ENCODE assay signal across 2 cellular contexts in the genomic region with DNA sequence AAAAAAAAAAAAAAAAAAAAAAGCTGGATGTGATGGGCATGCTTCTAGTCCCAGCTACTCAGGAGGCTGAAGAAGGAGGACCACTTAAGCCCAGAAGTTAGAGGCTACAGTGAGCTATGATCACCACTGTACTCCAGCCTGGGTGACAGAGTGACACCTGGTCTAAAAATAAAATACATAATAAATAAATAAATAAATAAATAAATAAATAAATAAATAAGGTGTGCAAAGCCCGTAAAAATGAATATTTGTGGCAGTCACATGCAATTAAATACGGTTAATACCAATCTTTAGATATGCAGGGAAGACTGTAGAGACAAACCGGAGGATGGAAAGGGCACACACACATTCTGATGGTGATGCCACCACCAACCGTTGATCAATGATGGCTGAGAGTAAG.
TF ChIP-seq lines count a peak whose summit lies in the region.

No MANE protein-coding gene starts in this region.

TF ChIP-seq in A549, 52 proteins besides CTCF, POLR2A, EP300 and RAD21:
- TF ChIP-seq TFCP2L1 (CRISPR knock-in tag; IDR thresholded peaks at IDR 0.05) (no peak), ZC3H11A (IDR thresholded peaks at IDR 0.05) (peak; percentile 27; the same call in 1 of the 2 replicates)

TF ChIP-seq in HEK293, 187 proteins besides CTCF, POLR2A, EP300 and RAD21 (continues in another document):
- TF ChIP-seq ZNF266 (tag by site-specific recombination; IDR thresholded peaks at IDR 0.05; ENCODE audit: low read depth) (peak; percentile 60), YY2 (tag by site-specific recombination; IDR thresholded peaks at IDR 0.05) (no peak), ZNF433 (tag by site-specific recombination; IDR thresholded peaks at IDR 0.05; ENCODE audit: low read depth) (peak; percentile 43; the same call in 1 of the 2 replicates), ZNF596 (tag by site-specific recombination; IDR thresholded peaks at IDR 0.05) (no peak), SCRT1 (tag by site-specific recombination; IDR thresholded peaks at IDR 0.05; ENCODE audit: borderline replicate concordance) (no peak), ZNF350 (tag by site-specific recombination; IDR thresholded peaks at IDR 0.05) (no peak), KLF16 (tag by site-specific recombination; IDR thresholded peaks at IDR 0.05) (no peak), ZNF623 (tag by site-specific recombination; IDR thresholded peaks at IDR 0.05) (peak; percentile 56; the same call in 1 of the 2 replicates), ZNF560 (tag by site-specific recombination; IDR thresholded peaks at IDR 0.05; ENCODE audit: borderline replicate concordance) (peak; percentile 68; the same call in 1 of the 2 replicates), ZNF670 (tag by site-specific recombination; IDR thresholded peaks at IDR 0.05; ENCODE audit: low read depth) (no peak), ZBTB48 (tag by site-specific recombination; IDR thresholded peaks at IDR 0.05) (no peak), ZBTB8A (tag by site-specific recombination; IDR thresholded peaks at IDR 0.05) (peak; percentile 57; the same call in 1 of the 2 replicates), ZNF202 (tag by site-specific recombination; IDR thresholded peaks at IDR 0.05; ENCODE audit: borderline replicate concordance) (0 out of 2 replicates have a peak, but pooled peaks have one; percentile 28), SP2 (tag by site-specific recombination; IDR thresholded peaks at IDR 0.05) (no peak), ZBTB21 (tag by site-specific recombination; IDR thresholded peaks at IDR 0.05) (no peak), ZNF140 (tag by site-specific recombination; IDR thresholded peaks at IDR 0.05) (peak; percentile 71; the same call in 1 of the 2 replicates), ZNF654 (tag by site-specific recombination; IDR thresholded peaks at IDR 0.05; ENCODE audit: low read depth) (peak; percentile 18; the same call in 1 of the 2 replicates), GFI1B (tag by site-specific recombination; IDR thresholded peaks at IDR 0.05) (0 out of 2 replicates have a peak, but pooled peaks have one; percentile 21), ZNF292 (tag by site-specific recombination; IDR thresholded peaks at IDR 0.05; ENCODE audit: borderline replicate concordance, low read depth) (0 out of 2 replicates have a peak, but pooled peaks have one; percentile 44), ZNF555 (tag by site-specific recombination; conservative IDR thresholded peaks at IDR 0.05) (peak; percentile 80), ZNF664 (tag by site-specific recombination; IDR thresholded peaks at IDR 0.05) (peak; percentile 42; the same call in 1 of the 2 replicates), ZNF394 (tag by site-specific recombination; IDR thresholded peaks at IDR 0.05; ENCODE audit: borderline replicate concordance) (peak; percentile 87), ZNF211 (tag by site-specific recombination; IDR thresholded peaks at IDR 0.05; ENCODE audit: low read depth) (no peak), IKZF3 (tag by site-specific recombination; IDR thresholded peaks at IDR 0.05) (no peak), ZNF426 (tag by site-specific recombination; IDR thresholded peaks at IDR 0.05) (peak; percentile 70)
- TF ChIP-seq, protein P1, sequence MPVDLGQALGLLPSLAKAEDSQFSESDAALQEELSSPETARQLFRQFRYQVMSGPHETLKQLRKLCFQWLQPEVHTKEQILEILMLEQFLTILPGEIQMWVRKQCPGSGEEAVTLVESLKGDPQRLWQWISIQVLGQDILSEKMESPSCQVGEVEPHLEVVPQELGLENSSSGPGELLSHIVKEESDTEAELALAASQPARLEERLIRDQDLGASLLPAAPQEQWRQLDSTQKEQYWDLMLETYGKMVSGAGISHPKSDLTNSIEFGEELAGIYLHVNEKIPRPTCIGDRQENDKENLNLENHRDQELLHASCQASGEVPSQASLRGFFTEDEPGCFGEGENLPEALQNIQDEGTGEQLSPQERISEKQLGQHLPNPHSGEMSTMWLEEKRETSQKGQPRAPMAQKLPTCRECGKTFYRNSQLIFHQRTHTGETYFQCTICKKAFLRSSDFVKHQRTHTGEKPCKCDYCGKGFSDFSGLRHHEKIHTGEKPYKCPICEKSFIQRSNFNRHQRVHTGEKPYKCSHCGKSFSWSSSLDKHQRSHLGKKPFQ (tag by site-specific recombination; IDR thresholded peaks at IDR 0.05) = no peak
- TF ChIP-seq, protein P2, sequence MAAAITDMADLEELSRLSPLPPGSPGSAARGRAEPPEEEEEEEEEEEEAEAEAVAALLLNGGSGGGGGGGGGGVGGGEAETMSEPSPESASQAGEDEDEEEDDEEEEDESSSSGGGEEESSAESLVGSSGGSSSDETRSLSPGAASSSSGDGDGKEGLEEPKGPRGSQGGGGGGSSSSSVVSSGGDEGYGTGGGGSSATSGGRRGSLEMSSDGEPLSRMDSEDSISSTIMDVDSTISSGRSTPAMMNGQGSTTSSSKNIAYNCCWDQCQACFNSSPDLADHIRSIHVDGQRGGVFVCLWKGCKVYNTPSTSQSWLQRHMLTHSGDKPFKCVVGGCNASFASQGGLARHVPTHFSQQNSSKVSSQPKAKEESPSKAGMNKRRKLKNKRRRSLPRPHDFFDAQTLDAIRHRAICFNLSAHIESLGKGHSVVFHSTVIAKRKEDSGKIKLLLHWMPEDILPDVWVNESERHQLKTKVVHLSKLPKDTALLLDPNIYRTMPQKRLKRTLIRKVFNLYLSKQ (tag by site-specific recombination; IDR thresholded peaks at IDR 0.05; ENCODE audit: borderline replicate concordance) = no peak
- TF ChIP-seq, protein P3, sequence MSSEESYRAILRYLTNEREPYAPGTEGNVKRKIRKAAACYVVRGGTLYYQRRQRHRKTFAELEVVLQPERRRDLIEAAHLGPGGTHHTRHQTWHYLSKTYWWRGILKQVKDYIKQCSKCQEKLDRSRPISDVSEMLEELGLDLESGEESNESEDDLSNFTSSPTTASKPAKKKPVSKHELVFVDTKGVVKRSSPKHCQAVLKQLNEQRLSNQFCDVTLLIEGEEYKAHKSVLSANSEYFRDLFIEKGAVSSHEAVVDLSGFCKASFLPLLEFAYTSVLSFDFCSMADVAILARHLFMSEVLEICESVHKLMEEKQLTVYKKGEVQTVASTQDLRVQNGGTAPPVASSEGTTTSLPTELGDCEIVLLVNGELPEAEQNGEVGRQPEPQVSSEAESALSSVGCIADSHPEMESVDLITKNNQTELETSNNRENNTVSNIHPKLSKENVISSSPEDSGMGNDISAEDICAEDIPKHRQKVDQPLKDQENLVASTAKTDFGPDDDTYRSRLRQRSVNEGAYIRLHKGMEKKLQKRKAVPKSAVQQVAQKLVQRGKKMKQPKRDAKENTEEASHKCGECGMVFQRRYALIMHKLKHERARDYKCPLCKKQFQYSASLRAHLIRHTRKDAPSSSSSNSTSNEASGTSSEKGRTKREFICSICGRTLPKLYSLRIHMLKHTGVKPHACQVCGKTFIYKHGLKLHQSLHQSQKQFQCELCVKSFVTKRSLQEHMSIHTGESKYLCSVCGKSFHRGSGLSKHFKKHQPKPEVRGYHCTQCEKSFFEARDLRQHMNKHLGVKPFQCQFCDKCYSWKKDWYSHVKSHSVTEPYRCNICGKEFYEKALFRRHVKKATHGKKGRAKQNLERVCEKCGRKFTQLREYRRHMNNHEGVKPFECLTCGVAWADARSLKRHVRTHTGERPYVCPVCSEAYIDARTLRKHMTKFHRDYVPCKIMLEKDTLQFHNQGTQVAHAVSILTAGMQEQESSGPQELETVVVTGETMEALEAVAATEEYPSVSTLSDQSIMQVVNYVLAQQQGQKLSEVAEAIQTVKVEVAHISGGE (tag by site-specific recombination; conservative IDR thresholded peaks at IDR 0.05; ENCODE audit: low read depth) = peak; percentile 71
- TF ChIP-seq, protein P4, sequence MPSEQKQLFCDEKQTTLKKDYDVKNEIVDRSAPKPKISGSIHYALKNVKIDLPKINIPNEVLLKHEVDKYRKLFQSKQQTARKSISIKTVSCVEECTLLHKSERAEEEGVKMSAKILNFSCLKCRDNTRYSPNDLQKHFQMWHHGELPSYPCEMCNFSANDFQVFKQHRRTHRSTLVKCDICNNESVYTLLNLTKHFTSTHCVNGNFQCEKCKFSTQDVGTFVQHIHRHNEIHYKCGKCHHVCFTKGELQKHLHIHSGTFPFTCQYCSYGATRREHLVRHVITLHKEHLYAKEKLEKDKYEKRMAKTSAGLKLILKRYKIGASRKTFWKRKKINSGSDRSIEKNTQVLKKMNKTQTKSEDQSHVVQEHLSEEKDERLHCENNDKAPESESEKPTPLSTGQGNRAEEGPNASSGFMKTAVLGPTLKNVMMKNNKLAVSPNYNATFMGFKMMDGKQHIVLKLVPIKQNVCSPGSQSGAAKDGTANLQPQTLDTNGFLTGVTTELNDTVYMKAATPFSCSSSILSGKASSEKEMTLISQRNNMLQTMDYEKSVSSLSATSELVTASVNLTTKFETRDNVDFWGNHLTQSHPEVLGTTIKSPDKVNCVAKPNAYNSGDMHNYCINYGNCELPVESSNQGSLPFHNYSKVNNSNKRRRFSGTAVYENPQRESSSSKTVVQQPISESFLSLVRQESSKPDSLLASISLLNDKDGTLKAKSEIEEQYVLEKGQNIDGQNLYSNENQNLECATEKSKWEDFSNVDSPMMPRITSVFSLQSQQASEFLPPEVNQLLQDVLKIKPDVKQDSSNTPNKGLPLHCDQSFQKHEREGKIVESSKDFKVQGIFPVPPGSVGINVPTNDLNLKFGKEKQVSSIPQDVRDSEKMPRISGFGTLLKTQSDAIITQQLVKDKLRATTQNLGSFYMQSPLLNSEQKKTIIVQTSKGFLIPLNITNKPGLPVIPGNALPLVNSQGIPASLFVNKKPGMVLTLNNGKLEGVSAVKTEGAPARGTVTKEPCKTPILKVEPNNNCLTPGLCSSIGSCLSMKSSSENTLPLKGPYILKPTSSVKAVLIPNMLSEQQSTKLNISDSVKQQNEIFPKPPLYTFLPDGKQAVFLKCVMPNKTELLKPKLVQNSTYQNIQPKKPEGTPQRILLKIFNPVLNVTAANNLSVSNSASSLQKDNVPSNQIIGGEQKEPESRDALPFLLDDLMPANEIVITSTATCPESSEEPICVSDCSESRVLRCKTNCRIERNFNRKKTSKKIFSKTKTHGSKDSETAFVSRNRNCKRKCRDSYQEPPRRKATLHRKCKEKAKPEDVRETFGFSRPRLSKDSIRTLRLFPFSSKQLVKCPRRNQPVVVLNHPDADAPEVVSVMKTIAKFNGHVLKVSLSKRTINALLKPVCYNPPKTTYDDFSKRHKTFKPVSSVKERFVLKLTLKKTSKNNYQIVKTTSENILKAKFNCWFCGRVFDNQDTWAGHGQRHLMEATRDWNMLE (tag by site-specific recombination; conservative IDR thresholded peaks at IDR 0.05; ENCODE audit: low read depth) = peak; percentile 82
- TF ChIP-seq, protein P5, sequence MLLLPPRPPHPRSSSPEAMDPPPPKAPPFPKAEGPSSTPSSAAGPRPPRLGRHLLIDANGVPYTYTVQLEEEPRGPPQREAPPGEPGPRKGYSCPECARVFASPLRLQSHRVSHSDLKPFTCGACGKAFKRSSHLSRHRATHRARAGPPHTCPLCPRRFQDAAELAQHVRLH (tag by site-specific recombination; IDR thresholded peaks at IDR 0.05) = 0 out of 2 replicates have a peak, but pooled peaks have one; percentile 32
- TF ChIP-seq, protein P6, sequence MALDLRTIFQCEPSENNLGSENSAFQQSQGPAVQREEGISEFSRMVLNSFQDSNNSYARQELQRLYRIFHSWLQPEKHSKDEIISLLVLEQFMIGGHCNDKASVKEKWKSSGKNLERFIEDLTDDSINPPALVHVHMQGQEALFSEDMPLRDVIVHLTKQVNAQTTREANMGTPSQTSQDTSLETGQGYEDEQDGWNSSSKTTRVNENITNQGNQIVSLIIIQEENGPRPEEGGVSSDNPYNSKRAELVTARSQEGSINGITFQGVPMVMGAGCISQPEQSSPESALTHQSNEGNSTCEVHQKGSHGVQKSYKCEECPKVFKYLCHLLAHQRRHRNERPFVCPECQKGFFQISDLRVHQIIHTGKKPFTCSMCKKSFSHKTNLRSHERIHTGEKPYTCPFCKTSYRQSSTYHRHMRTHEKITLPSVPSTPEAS (tag by site-specific recombination; IDR thresholded peaks at IDR 0.05) = no peak
- TF ChIP-seq, protein P7, sequence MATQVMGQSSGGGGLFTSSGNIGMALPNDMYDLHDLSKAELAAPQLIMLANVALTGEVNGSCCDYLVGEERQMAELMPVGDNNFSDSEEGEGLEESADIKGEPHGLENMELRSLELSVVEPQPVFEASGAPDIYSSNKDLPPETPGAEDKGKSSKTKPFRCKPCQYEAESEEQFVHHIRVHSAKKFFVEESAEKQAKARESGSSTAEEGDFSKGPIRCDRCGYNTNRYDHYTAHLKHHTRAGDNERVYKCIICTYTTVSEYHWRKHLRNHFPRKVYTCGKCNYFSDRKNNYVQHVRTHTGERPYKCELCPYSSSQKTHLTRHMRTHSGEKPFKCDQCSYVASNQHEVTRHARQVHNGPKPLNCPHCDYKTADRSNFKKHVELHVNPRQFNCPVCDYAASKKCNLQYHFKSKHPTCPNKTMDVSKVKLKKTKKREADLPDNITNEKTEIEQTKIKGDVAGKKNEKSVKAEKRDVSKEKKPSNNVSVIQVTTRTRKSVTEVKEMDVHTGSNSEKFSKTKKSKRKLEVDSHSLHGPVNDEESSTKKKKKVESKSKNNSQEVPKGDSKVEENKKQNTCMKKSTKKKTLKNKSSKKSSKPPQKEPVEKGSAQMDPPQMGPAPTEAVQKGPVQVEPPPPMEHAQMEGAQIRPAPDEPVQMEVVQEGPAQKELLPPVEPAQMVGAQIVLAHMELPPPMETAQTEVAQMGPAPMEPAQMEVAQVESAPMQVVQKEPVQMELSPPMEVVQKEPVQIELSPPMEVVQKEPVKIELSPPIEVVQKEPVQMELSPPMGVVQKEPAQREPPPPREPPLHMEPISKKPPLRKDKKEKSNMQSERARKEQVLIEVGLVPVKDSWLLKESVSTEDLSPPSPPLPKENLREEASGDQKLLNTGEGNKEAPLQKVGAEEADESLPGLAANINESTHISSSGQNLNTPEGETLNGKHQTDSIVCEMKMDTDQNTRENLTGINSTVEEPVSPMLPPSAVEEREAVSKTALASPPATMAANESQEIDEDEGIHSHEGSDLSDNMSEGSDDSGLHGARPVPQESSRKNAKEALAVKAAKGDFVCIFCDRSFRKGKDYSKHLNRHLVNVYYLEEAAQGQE (tag by site-specific recombination; IDR thresholded peaks at IDR 0.05) = peak; percentile 59; the same call in 1 of the 2 replicates
- TF ChIP-seq, protein P8, sequence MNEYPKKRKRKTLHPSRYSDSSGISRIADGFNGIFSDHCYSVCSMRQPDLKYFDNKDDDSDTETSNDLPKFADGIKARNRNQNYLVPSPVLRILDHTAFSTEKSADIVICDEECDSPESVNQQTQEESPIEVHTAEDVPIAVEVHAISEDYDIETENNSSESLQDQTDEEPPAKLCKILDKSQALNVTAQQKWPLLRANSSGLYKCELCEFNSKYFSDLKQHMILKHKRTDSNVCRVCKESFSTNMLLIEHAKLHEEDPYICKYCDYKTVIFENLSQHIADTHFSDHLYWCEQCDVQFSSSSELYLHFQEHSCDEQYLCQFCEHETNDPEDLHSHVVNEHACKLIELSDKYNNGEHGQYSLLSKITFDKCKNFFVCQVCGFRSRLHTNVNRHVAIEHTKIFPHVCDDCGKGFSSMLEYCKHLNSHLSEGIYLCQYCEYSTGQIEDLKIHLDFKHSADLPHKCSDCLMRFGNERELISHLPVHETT (tag by site-specific recombination; IDR thresholded peaks at IDR 0.05) = no peak
